ENCODE assay signal across 9 cellular contexts in the genomic region with DNA sequence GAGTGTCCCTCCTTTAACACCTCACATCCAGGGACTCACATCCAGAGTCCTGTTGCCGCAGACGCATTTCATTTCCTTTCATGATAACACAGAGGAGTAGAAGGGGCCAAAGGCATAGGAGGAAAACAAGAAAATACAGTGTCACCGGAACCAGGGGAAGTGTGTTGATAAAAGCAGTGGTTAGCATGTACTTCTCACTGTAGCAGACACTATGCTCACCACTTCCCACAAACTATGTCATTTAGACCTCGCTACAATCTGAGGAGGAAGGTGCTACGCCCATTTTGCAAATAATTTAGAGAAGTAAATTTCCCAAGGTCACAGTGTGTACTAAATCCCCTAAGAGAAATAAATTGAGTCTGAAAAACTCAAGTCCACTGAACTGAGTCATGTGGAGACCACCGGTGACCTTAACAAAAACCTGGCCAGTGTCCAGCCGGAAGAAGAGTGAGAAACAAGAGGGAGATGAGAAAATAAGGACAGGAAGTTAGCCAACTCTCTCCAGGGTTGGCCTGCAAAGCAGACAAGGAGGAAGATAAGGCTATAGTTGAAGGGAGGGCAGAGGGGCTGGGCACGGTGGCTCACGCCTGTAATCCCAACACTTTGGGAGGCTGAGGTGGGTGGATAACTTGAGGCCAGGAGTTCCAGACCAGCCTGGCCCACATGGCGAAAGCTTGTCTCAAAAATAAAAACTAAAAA. TPM values are rescaled to one million over a fixed set of nuclear protein-coding genes. Genes with fewer than 3 reads are reported as not detected.
DNase-seq lines count a peak whose midpoint lies in the region; ATAC-seq and TF ChIP-seq lines count a peak whose summit lies in the region.
"Had no signal": no experiment of that assay in that cellular context is flagged by ENCODE, and none has a peak within 500 bp of the region (broad histone marks: within the 10 kb centered on the region; RNA-seq: fewer than 3 reads in every experiment).

No MANE protein-coding gene starts in this region.

- TF ChIP-seq POLR2A in spleen (IDR thresholded peaks at IDR 0.05) = no peak

- TF ChIP-seq CTCF in HL-60 (IDR thresholded peaks at IDR 0.05; ENCODE audit: insufficient read depth, low read length) (no peak), spleen (IDR thresholded peaks at IDR 0.05 in 8 of 11, conservative IDR thresholded peaks at IDR 0.05 in 3 of 11) (peak in 1 of 11 experiments; percentile 16)

- H3K4me1 Mint-ChIP-seq in CD4-positive, CD25-positive, alpha-beta regulatory T cell = peaks cover 0 to 9% (median 6%) of the 10 kb centered on the region in 4 donors
- peaks cover 55% of the 10 kb centered on the region for H3K4me1 Mint-ChIP-seq in dendritic cell treated with granulocyte-macrophage colony-stimulating factor and Interleukin-4, amounts not matched to agents 40 ng/mL and 50 ng/mL, for 4 days (ENCODE audit: low read depth)

- no peak overlapping the region for H3K27ac ChIP-seq in CD4-positive, CD25-positive, alpha-beta regulatory T cell (ENCODE audit: insufficient read depth, low read length, poor library complexity, severe bottlenecking)
- H3K27ac ChIP-seq in HL-60 (replicated peaks) (peak overlapping the region; percentile 68), spleen (peak overlapping the region; percentile 74 to 95 (median 91))
- no peak overlapping the region for H3K27ac ChIP-seq in effector memory CD4-positive, alpha-beta T cell (ENCODE audit: insufficient read depth, low read length, poor library complexity, severe bottlenecking)

- peaks cover 5% of the 10 kb centered on the region for H3K27me3 ChIP-seq in CD4-positive, CD25-positive, alpha-beta regulatory T cell (ENCODE audit: control insufficient read depth, insufficient read depth, low read length)
- H3K27me3 ChIP-seq in HL-60 (ENCODE audit: insufficient read depth, poor library complexity, severe bottlenecking) (no peaks in the 10 kb centered on the region), spleen (replicated peaks in 1 of 7) (no peaks in the 10 kb centered on the region)
- no peaks in the 10 kb centered on the region for H3K27me3 ChIP-seq in effector memory CD4-positive, alpha-beta T cell (replicated peaks; ENCODE audit: control insufficient read depth, insufficient read depth, low read length, poor library complexity, severe bottlenecking)

- H3K9me3 ChIP-seq in CD4-positive, CD25-positive, alpha-beta regulatory T cell (ENCODE audit: control insufficient read depth in 2 of 2, low read length in 2 of 2) = no peaks in the 10 kb centered on the region
- no peaks in the 10 kb centered on the region for H3K9me3 ChIP-seq in spleen
- H3K9me3 ChIP-seq in effector memory CD4-positive, alpha-beta T cell (ENCODE audit: control insufficient read depth, low read length) = no peaks in the 10 kb centered on the region

- no peak overlapping the region for H3K4me3 ChIP-seq in CD4-positive, CD25-positive, alpha-beta regulatory T cell (ENCODE audit: low read depth, low read length)
- H3K4me3 ChIP-seq in HL-60 (replicated peaks; ENCODE audit: insufficient read depth, low read length) = no peak overlapping the region
- peak overlapping the region in 1 of 8 donors; percentile 56 for H3K4me3 ChIP-seq in spleen
- H3K4me3 ChIP-seq in effector memory CD4-positive, alpha-beta T cell (ENCODE audit: insufficient read depth, low read depth, low read length, poor library complexity, severe bottlenecking) = no peak overlapping the region

- peak in 1 of 3 donors; percentile 38 for DNase-seq in CD4-positive, CD25-positive, alpha-beta regulatory T cell
- DNase-seq in HL-60 (ENCODE audit: low read depth in 1 of 2, low spot score in 1 of 2) = peak; percentile 36 to 87
- DNase-seq in spleen = peak; percentile 81
- DNase-seq in NCI-H2029 (lab: John Stamatoyannopoulos, UW) = no peak
- DNase-seq in NCI-H2107 treated with DMSO at 0.1 percent for 48 hours (lab: John Stamatoyannopoulos, UW; ENCODE audit: unreplicated experiment) = no peak
- DNase-seq in effector memory CD4-positive, alpha-beta T cell = no peak

- H3K36me3 Mint-ChIP-seq in CD4-positive, CD25-positive, alpha-beta regulatory T cell = no peaks in the 10 kb centered on the region
- no peaks in the 10 kb centered on the region for H3K36me3 Mint-ChIP-seq in dendritic cell treated with granulocyte-macrophage colony-stimulating factor and Interleukin-4, amounts not matched to agents 40 ng/mL and 50 ng/mL, for 4 days (ENCODE audit: low read depth)

- H3K36me3 ChIP-seq in CD4-positive, CD25-positive, alpha-beta regulatory T cell (ENCODE audit: control insufficient read depth, insufficient read depth, low read length) = no peaks in the 10 kb centered on the region
- no peaks in the 10 kb centered on the region for H3K36me3 ChIP-seq in spleen
- no peaks in the 10 kb centered on the region for H3K36me3 ChIP-seq in effector memory CD4-positive, alpha-beta T cell (ENCODE audit: control insufficient read depth, insufficient read depth, low read length)

- no peaks in the 10 kb centered on the region for H3K4me1 ChIP-seq in CD4-positive, CD25-positive, alpha-beta regulatory T cell (ENCODE audit: control insufficient read depth, insufficient read depth, low read length, poor library complexity, severe bottlenecking)
- peaks cover 28 to 72% (median 55%) of the 10 kb centered on the region in 6 donors for H3K4me1 ChIP-seq in spleen
- no peaks in the 10 kb centered on the region for H3K4me1 ChIP-seq in effector memory CD4-positive, alpha-beta T cell (ENCODE audit: control insufficient read depth, insufficient read depth, low read length, poor library complexity, severe bottlenecking)

- H3K27me3 Mint-ChIP-seq in CD4-positive, CD25-positive, alpha-beta regulatory T cell = peaks cover 5% of the 10 kb centered on the region
- H3K27me3 Mint-ChIP-seq in dendritic cell treated with granulocyte-macrophage colony-stimulating factor and Interleukin-4, amounts not matched to agents 40 ng/mL and 50 ng/mL, for 4 days = no peaks in the 10 kb centered on the region

- ATAC-seq in CD4-positive, CD25-positive, alpha-beta regulatory T cell (ENCODE audit: low read depth in 2 of 2) = peak; percentile 39 to 57
- ATAC-seq in GM19452 (IDR thresholded peaks at IDR 0.05; ENCODE audit: unreplicated experiment) = peak; percentile 69

- H3K4me3 Mint-ChIP-seq in CD4-positive, CD25-positive, alpha-beta regulatory T cell = peak overlapping the region in 2 of 4 donors; percentile 0 to 71
- H3K4me3 Mint-ChIP-seq in dendritic cell treated with granulocyte-macrophage colony-stimulating factor and Interleukin-4, amounts not matched to agents 40 ng/mL and 50 ng/mL, for 4 days = peak overlapping the region; percentile 66
- H3K4me3 Mint-ChIP-seq: neural crest cell had no signal

- WGBS in spleen, 5 donors = 17 to 32% (median 22%) methylated on average over 10 of the region's 10 CpGs

- intact Hi-C loops in dendritic cell treated with granulocyte-macrophage colony-stimulating factor and Interleukin-4, amounts not matched to agents 40 ng/mL and 50 ng/mL, for 4 days (cut with micrococcal nuclease) = loop anchor here (5.0 kb wide), 1 partner anchor 34 kb away; no protein-coding TSS in a partner anchor
- intact Hi-C loops in spleen (cut with DNase I; ENCODE audit: low total_unique reads) = no loop called here

- H3K27ac Mint-ChIP-seq in CD4-positive, CD25-positive, alpha-beta regulatory T cell = peak overlapping the region in 1 of 3 donors; percentile 17
- H3K27ac Mint-ChIP-seq in dendritic cell treated with granulocyte-macrophage colony-stimulating factor and Interleukin-4, amounts not matched to agents 40 ng/mL and 50 ng/mL, for 4 days = peak overlapping the region; percentile 91

- no peaks in the 10 kb centered on the region for H3K9me3 Mint-ChIP-seq in CD4-positive, CD25-positive, alpha-beta regulatory T cell
- peaks cover 8% of the 10 kb centered on the region for H3K9me3 Mint-ChIP-seq in dendritic cell treated with granulocyte-macrophage colony-stimulating factor and Interleukin-4, amounts not matched to agents 40 ng/mL and 50 ng/mL, for 4 days
- H3K9me3 Mint-ChIP-seq: neural crest cell had no signal

RNA-seq across cellular contexts. Expression of gene TMCC3, which starts 25.8 kb away (rescaled TPM):
- total RNA-seq in CD4-positive, CD25-positive, alpha-beta regulatory T cell = 0.32 TPM
- polyA plus RNA-seq in CD4-positive, CD25-positive, alpha-beta regulatory T cell = under 1 TPM; 0.06 to 0.83 (median 0.39) TPM
- 10 to 100 TPM; 23.7 to 41.3 (median 29.4) TPM for total RNA-seq in spleen
- polyA plus RNA-seq in spleen = 1 to 10 TPM; 2.9 to 5.4 (median 3.2) TPM

Comparison
In these comparisons a context has a peak if more than half of its experiments do, and no peak if none do; other contexts are left out.
1. DNase-seq: peak in HL-60 (2 of 2) and spleen (single experiment); none in NCI-H2029 (single experiment), NCI-H2107 treated with DMSO at 0.1 percent for 48 hours (single experiment) and effector memory CD4-positive, alpha-beta T cell (0 of 3).
2. H3K27ac ChIP-seq: peak in HL-60 (single experiment) and spleen (8 of 8); none in CD4-positive, CD25-positive, alpha-beta regulatory T cell (single experiment) and effector memory CD4-positive, alpha-beta T cell (single experiment).
3. RNA of gene TMCC3, which starts 25.8 kb away (total RNA-seq): 23.7 to 41.3 TPM in spleen; 0.32 TPM in CD4-positive, CD25-positive, alpha-beta regulatory T cell (single experiment); every median in the first group is over 10 times any median in the second.